11 cellular contexts compared by ENCODE assay signal in the genomic region with DNA sequence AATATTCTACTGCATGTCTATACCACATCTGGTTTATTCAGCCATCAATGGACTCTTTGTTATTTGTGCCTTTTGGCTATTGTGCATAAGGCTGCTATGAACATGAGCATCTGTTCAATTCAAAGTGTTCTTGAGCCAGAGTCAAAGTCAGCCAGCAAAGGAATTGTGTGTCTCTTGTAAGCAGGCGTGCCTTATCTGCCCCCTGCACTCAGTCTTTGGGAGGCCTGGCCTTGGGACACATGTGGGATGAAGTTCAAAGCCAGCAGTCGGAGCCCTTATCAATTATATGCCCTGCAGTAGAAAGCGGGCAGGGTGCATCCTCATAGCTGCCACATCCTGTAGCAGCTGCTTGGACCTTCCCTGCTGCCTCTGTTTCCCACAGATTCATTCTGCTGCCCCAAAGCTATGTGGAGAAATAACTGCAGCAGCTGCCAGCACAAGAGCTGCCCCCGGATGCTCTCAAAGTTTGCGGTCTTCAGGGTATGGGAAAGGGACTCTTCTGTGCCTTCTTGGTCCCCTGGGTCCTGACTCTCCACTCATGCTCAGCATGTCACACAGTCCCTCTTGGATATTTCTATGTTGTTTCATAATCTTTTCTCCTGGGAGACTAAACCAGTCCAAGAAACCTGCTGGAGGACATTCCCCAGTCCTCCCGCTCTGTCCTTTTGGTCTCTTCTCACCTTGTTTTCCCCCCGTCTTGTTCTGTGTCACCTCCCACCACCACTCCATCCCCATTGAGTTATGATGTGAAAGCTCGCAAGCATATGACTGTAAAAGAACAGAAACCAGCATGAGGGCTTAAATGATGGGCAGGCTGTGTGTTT. TPM values are rescaled to one million over a fixed set of nuclear protein-coding genes. Genes with fewer than 3 reads are reported as not detected.
A peak's percentile ranks its signal among the peaks of the same experiment; 100 is the strongest.
DNase-seq lines count a peak whose midpoint lies in the region; ATAC-seq and TF ChIP-seq lines count a peak whose summit lies in the region.
"Had no signal": no experiment of that assay in that cellular context is flagged by ENCODE, and none has a peak within 500 bp of the region (broad histone marks: within the 10 kb centered on the region; RNA-seq: fewer than 3 reads in every experiment).

No MANE protein-coding gene starts in this region.

- H3K27ac ChIP-seq in SK-N-MC (0 out of 2 replicates have a peak overlapping the region, but pooled peaks have one; percentile 34), esophagus (ENCODE audit: low read depth in 2 of 2, low read length in 1 of 2) (peak overlapping the region; percentile 81 to 83), tibial nerve (peak overlapping the region in 3 of 4 donors; percentile 8 to 77 (median 48))

- TF ChIP-seq POLR2A in tibial nerve (IDR thresholded peaks at IDR 0.05), result no peak

- WGBS in esophagus, 2 donors, result 70 to 76% methylated on average over 8 of the region's 8 CpGs
- WGBS in tibial nerve, 2 donors, result 66 to 67% methylated on average over 8 of the region's 8 CpGs

- H3K9me3 ChIP-seq in SK-N-MC (ENCODE audit: low read depth, low read length), result no peaks in the 10 kb centered on the region
- H3K9me3 ChIP-seq in esophagus (ENCODE audit: control insufficient read depth in 2 of 2, insufficient read depth in 1 of 2, low read depth in 1 of 2, low read length in 1 of 2), result no peaks in the 10 kb centered on the region
- no peaks in the 10 kb centered on the region for H3K9me3 ChIP-seq in tibial nerve

- H3K27me3 ChIP-seq in esophagus (ENCODE audit: control insufficient read depth in 1 of 2, insufficient read depth in 2 of 2, low read length in 2 of 2) (no peaks in the 10 kb centered on the region), tibial nerve (no peaks in the 10 kb centered on the region)

- H3K27ac Mint-ChIP-seq in activated CD4-positive, alpha-beta T cell treated with anti-CD3 and anti-CD28 coated beads, Interleukin-2, amount 10 ng/mL, durations not matched to agents 24 days and 14 days, result no peak overlapping the region

- peaks cover 3% of the 10 kb centered on the region for H3K4me1 Mint-ChIP-seq in activated CD4-positive, alpha-beta T cell treated with anti-CD3 and anti-CD28 coated beads, Interleukin-2, amount 10 ng/mL, durations not matched to agents 24 days and 14 days

- TF ChIP-seq EP300 in tibial nerve (IDR thresholded peaks at IDR 0.05), result no peak

- H3K9me3 Mint-ChIP-seq in activated CD4-positive, alpha-beta T cell treated with anti-CD3 and anti-CD28 coated beads, Interleukin-2, amount 10 ng/mL, durations not matched to agents 24 days and 14 days, result no peaks in the 10 kb centered on the region

- intact Hi-C loops in activated CD4-positive, alpha-beta T cell treated with anti-CD3 and anti-CD28 coated beads, Interleukin-2, amount 10 ng/mL, durations not matched to agents 24 days and 14 days (cut with micrococcal nuclease), result no loop called here

- H3K4me3 ChIP-seq in SK-N-MC (no peak overlapping the region), esophagus (ENCODE audit: low read depth in 1 of 2, low read length in 2 of 2) (no peak overlapping the region), tibial nerve (no peak overlapping the region)

- no peak for TF ChIP-seq CTCF in tibial nerve (IDR thresholded peaks at IDR 0.05)

- H3K27me3 Mint-ChIP-seq in activated CD4-positive, alpha-beta T cell treated with anti-CD3 and anti-CD28 coated beads, Interleukin-2, amount 10 ng/mL, durations not matched to agents 24 days and 14 days, result no peaks in the 10 kb centered on the region

- no peak overlapping the region for H3K4me3 Mint-ChIP-seq in activated CD4-positive, alpha-beta T cell treated with anti-CD3 and anti-CD28 coated beads, Interleukin-2, amount 10 ng/mL, durations not matched to agents 24 days and 14 days

- ATAC-seq in HG02798 (IDR thresholded peaks at IDR 0.05; ENCODE audit: poor library complexity, unreplicated experiment), result no peak

- no peak overlapping the region for H3K9ac ChIP-seq in SK-N-MC (ENCODE audit: insufficient read length)

- H3K36me3 Mint-ChIP-seq in activated CD4-positive, alpha-beta T cell treated with anti-CD3 and anti-CD28 coated beads, Interleukin-2, amount 10 ng/mL, durations not matched to agents 24 days and 14 days (ENCODE audit: low read depth), result peaks cover 18% of the 10 kb centered on the region

- H3K36me3 ChIP-seq in SK-N-MC (ENCODE audit: insufficient read depth, low read length) (peaks cover 7% of the 10 kb centered on the region; the same call in 1 of the 2 replicates), esophagus (ENCODE audit: control insufficient read depth in 2 of 2, insufficient read depth in 2 of 2, low read length in 1 of 2) (peaks cover 13 to 37% of the 10 kb centered on the region in 2 donors), tibial nerve (peaks cover 8 to 97% (median 24%) of the 10 kb centered on the region in 3 donors)

- DNase-seq in SK-N-MC (ENCODE audit: low read depth, low spot score) (no peak), myocyte (ENCODE audit: low read depth) (peak; percentile 49), tibial nerve (ENCODE audit: low spot score in 2 of 2) (no peak), NCI-H526 (lab: John Stamatoyannopoulos, UW) (no peak), NCI-H2196 (lab: John Stamatoyannopoulos, UW; ENCODE audit: unreplicated experiment) (no peak)
- no peak for DNase-seq in activated CD4-positive, alpha-beta T cell treated with anti-CD3 and anti-CD28 coated beads, Interleukin-2, amount 10 ng/mL, durations not matched to agents 24 days and 14 days
- DNase-seq: GDM1, NCI-H1048, NCI-H510A treated with DMSO at 0.1 percent for 48 hours had no signal

- H3K4me1 ChIP-seq in esophagus (ENCODE audit: control insufficient read depth in 2 of 2, insufficient read depth in 2 of 2, low read length in 1 of 2) (peaks cover 4 to 15% of the 10 kb centered on the region in 2 donors), tibial nerve (peaks cover 0 to 41% (median 5%) of the 10 kb centered on the region in 4 donors)

RNA-seq across cellular contexts. Expression of a gene that starts 35.9 kb away (rescaled TPM):
- polyA plus RNA-seq in esophagus, result 10 to 100 TPM; 46.3 to 64.7 TPM
- total RNA-seq in myocyte (30.3 and 31.3 TPM in 2 replicates), tibial nerve (100 to 1,000 TPM; 164 to 310 (median 232) TPM)
- polyA plus RNA-seq in myocyte (2012), result 28.6 TPM
- total RNA-seq in activated CD4-positive, alpha-beta T cell treated with anti-CD3 and anti-CD28 coated beads, Interleukin-2, amount 10 ng/mL, durations not matched to agents 24 days and 14 days, result 48.3 and 50.3 TPM in 2 replicates
